2 cellular contexts compared by ENCODE assay signal in the genomic region with DNA sequence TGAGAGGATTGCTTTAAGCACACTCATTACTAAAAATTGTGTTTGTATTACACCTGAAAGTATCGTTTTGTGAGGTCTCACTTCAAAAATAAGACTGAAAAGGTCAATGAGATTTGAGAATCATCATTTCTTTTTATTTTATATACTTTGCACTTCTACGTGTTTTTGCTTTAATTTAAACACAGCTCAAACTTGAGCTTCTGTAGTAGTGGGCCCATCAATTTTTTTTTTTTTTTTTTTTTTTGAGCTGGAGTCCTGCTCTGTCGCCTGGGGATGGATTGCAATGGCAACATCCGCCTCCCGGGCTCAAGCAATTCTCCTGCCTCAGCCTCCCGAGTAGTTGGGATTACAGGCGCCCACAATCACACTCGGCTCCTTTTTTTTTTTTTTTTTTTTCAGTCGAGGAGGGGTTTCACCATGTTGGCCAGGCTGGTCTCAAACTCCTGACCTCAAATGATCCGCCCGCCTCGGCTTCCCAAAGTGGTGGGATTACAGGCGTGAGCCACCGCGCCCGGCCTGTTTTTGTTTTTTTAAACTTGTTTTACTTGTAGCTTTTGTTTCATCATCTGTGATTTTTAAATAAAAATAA.
TF ChIP-seq lines count a peak whose summit lies in the region.

No MANE protein-coding gene starts in this region.

TF ChIP-seq in SK-N-SH, 30 proteins besides CTCF, POLR2A, EP300 and RAD21 (continued from another document):
- TF ChIP-seq, protein P1, sequence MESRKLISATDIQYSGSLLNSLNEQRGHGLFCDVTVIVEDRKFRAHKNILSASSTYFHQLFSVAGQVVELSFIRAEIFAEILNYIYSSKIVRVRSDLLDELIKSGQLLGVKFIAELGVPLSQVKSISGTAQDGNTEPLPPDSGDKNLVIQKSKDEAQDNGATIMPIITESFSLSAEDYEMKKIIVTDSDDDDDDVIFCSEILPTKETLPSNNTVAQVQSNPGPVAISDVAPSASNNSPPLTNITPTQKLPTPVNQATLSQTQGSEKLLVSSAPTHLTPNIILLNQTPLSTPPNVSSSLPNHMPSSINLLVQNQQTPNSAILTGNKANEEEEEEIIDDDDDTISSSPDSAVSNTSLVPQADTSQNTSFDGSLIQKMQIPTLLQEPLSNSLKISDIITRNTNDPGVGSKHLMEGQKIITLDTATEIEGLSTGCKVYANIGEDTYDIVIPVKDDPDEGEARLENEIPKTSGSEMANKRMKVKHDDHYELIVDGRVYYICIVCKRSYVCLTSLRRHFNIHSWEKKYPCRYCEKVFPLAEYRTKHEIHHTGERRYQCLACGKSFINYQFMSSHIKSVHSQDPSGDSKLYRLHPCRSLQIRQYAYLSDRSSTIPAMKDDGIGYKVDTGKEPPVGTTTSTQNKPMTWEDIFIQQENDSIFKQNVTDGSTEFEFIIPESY (IDR thresholded peaks at IDR 0.05; ENCODE audit: borderline replicate concordance, low read depth), result no peak
- TF ChIP-seq RCOR1 (IDR thresholded peaks at IDR 0.05; ENCODE audit: low read length) (no peak), JUND (IDR thresholded peaks at IDR 0.05) (no peak), FOXJ3 (CRISPR knock-in tag; IDR thresholded peaks at IDR 0.05) (no peak), POLR2AphosphoS5 (IDR thresholded peaks at IDR 0.05; ENCODE audit: low read depth, low read length) (no peak), RXRA (IDR thresholded peaks at IDR 0.05; ENCODE audit: borderline replicate concordance, low read depth) (no peak), GATA2 (CRISPR knock-in tag; IDR thresholded peaks at IDR 0.05) (no peak), FOSL2 (IDR thresholded peaks at IDR 0.05; ENCODE audit: borderline replicate concordance, low read depth) (no peak), SMC3 (IDR thresholded peaks at IDR 0.05; ENCODE audit: low read depth, low read length) (no peak), ELF1 (IDR thresholded peaks at IDR 0.05) (no peak), NFIC (IDR thresholded peaks at IDR 0.05; ENCODE audit: borderline replicate concordance) (no peak), RFX5 (IDR thresholded peaks at IDR 0.05; ENCODE audit: low read length) (no peak), SIN3A (IDR thresholded peaks at IDR 0.05; ENCODE audit: borderline replicate concordance, low read depth, low read length) (no peak), REST (IDR thresholded peaks at IDR 0.05; ENCODE audit: low read depth, low read length) (no peak)
- TF ChIP-seq, protein P2, sequence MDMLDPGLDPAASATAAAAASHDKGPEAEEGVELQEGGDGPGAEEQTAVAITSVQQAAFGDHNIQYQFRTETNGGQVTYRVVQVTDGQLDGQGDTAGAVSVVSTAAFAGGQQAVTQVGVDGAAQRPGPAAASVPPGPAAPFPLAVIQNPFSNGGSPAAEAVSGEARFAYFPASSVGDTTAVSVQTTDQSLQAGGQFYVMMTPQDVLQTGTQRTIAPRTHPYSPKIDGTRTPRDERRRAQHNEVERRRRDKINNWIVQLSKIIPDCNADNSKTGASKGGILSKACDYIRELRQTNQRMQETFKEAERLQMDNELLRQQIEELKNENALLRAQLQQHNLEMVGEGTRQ (IDR thresholded peaks at IDR 0.05; ENCODE audit: borderline replicate concordance, low read depth, low read length), result no peak
- TF ChIP-seq, protein P3, sequence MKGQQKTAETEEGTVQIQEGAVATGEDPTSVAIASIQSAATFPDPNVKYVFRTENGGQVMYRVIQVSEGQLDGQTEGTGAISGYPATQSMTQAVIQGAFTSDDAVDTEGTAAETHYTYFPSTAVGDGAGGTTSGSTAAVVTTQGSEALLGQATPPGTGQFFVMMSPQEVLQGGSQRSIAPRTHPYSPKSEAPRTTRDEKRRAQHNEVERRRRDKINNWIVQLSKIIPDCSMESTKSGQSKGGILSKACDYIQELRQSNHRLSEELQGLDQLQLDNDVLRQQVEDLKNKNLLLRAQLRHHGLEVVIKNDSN (IDR thresholded peaks at IDR 0.05; ENCODE audit: borderline replicate concordance, low read depth), result no peak
- TF ChIP-seq, protein P4, sequence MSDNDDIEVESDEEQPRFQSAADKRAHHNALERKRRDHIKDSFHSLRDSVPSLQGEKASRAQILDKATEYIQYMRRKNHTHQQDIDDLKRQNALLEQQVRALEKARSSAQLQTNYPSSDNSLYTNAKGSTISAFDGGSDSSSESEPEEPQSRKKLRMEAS (IDR thresholded peaks at IDR 0.05; ENCODE audit: low read depth), result no peak
TF ChIP-seq in SK-N-SH: peak in this region for 0.

TF ChIP-seq in SK-N-SH treated with all-trans-retinoic acid at 6 μM for 48 hours, 23 proteins besides CTCF, POLR2A, EP300 and RAD21 (continued from another document):
- TF ChIP-seq, protein P5, sequence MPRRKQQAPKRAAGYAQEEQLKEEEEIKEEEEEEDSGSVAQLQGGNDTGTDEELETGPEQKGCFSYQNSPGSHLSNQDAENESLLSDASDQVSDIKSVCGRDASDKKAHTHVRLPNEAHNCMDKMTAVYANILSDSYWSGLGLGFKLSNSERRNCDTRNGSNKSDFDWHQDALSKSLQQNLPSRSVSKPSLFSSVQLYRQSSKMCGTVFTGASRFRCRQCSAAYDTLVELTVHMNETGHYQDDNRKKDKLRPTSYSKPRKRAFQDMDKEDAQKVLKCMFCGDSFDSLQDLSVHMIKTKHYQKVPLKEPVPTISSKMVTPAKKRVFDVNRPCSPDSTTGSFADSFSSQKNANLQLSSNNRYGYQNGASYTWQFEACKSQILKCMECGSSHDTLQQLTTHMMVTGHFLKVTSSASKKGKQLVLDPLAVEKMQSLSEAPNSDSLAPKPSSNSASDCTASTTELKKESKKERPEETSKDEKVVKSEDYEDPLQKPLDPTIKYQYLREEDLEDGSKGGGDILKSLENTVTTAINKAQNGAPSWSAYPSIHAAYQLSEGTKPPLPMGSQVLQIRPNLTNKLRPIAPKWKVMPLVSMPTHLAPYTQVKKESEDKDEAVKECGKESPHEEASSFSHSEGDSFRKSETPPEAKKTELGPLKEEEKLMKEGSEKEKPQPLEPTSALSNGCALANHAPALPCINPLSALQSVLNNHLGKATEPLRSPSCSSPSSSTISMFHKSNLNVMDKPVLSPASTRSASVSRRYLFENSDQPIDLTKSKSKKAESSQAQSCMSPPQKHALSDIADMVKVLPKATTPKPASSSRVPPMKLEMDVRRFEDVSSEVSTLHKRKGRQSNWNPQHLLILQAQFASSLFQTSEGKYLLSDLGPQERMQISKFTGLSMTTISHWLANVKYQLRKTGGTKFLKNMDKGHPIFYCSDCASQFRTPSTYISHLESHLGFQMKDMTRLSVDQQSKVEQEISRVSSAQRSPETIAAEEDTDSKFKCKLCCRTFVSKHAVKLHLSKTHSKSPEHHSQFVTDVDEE (CRISPR knock-in tag; IDR thresholded peaks at IDR 0.05), result no peak
- TF ChIP-seq, protein P6, sequence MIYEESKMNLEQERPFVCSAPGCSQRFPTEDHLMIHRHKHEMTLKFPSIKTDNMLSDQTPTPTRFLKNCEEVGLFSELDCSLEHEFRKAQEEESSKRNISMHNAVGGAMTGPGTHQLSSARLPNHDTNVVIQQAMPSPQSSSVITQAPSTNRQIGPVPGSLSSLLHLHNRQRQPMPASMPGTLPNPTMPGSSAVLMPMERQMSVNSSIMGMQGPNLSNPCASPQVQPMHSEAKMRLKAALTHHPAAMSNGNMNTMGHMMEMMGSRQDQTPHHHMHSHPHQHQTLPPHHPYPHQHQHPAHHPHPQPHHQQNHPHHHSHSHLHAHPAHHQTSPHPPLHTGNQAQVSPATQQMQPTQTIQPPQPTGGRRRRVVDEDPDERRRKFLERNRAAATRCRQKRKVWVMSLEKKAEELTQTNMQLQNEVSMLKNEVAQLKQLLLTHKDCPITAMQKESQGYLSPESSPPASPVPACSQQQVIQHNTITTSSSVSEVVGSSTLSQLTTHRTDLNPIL (CRISPR knock-in tag; IDR thresholded peaks at IDR 0.05; ENCODE audit: low read depth), result no peak
- no peak for TF ChIP-seq ZFP30 (CRISPR knock-in tag; IDR thresholded peaks at IDR 0.05)
- TF ChIP-seq POU6F1 (CRISPR knock-in tag; IDR thresholded peaks at IDR 0.05; ENCODE audit: borderline replicate concordance, low read depth), result no peak
- no peak for TF ChIP-seq ZC3H10 (CRISPR knock-in tag; IDR thresholded peaks at IDR 0.05)
